Comparison of ENCODE assay signal across 8 cellular contexts in the genomic region with DNA sequence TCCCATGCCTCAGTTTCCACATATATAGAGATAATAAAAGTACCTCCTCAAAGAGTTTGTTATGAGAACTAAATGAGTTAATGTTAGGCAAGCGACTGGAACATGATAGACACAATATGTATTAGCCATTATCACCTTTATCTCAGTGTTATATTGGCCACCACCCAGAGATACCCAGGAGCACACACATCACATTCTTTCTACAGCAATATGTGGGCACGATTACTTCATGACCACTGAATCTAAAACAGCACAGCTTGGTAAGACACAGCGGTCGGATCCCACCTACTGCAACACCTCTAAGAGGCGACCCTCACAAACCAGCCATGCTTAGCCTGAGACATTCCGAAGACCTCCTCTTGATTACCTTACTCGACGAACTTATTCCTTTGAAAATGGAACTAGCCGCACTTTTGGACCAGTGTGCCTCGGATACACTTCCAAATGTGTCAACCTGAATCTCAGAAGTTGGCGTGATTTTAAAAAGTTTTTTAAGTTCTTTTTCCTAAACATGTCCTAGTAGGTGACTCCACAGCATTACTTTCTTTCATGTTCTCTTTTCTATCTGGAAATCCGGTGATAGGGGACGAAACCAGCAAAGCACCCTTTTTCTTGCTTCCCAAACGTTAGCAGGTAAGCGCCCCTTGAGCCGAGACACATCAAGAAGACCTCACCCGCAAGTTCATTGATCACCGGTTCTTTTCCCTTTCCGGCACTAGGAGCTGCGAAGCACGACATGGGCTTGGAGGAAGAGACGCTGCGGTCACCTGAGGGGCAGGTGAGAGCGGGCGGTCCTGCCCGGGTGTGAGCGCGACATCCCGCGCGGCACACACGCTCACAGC. TPM values are rescaled to one million over a fixed set of nuclear protein-coding genes. Genes with fewer than 3 reads are reported as not detected.
DNase-seq lines count a peak whose midpoint lies in the region; ATAC-seq lines count a peak whose summit lies in the region.

No MANE protein-coding gene starts in this region.

- H3K27ac ChIP-seq in HUES64 (ENCODE audit: low read depth, low read length): no peak overlapping the region
- H3K27ac ChIP-seq in thymus (ENCODE audit: low read depth): no peak overlapping the region

- WGBS in HUES64: 30% methylated on average over 32 of the region's 32 CpGs
- WGBS in thymus: 33% methylated on average over 32 of the region's 32 CpGs

- peaks cover 24% of the 10 kb centered on the region for H3K4me1 ChIP-seq in HUES64 (ENCODE audit: insufficient read depth, low read length)
- H3K4me1 ChIP-seq in adipocyte (ENCODE audit: control insufficient read depth, insufficient read depth, low read length): peaks cover 14% of the 10 kb centered on the region
- peaks cover 9% of the 10 kb centered on the region for H3K4me1 ChIP-seq in thymus (ENCODE audit: control insufficient read depth, insufficient read depth, low read length)

- peaks cover 9% of the 10 kb centered on the region for H3K27me3 ChIP-seq in HUES64 (ENCODE audit: insufficient read depth, low read length)
- H3K27me3 ChIP-seq in adipocyte (replicated peaks; ENCODE audit: control insufficient read depth, insufficient read depth, low read length): no peaks in the 10 kb centered on the region
- no peaks in the 10 kb centered on the region for H3K27me3 ChIP-seq in thymus (ENCODE audit: control insufficient read depth, insufficient read depth)

- H3K9ac ChIP-seq in HUES64 (ENCODE audit: low read depth, low read length): peak overlapping the region; percentile 51
- peak overlapping the region; percentile 91 for H3K9ac ChIP-seq in adipocyte (ENCODE audit: low read length)

- H3K36me3 ChIP-seq in HUES64 (ENCODE audit: insufficient read depth, low read length): no peaks in the 10 kb centered on the region
- H3K36me3 ChIP-seq in adipocyte (ENCODE audit: control insufficient read depth, insufficient read depth, low read length, severe bottlenecking): no peaks in the 10 kb centered on the region
- peaks cover 7% of the 10 kb centered on the region for H3K36me3 ChIP-seq in thymus (ENCODE audit: control insufficient read depth, insufficient read depth)

- no peak for ATAC-seq in HG02623 (IDR thresholded peaks at IDR 0.05; ENCODE audit: unreplicated experiment)

- H3K4me3 ChIP-seq in HUES64 (ENCODE audit: low read length) (peak overlapping the region; percentile 86), adipocyte (ENCODE audit: low read length) (peak overlapping the region; percentile 88), thymus (ENCODE audit: low read length) (peak overlapping the region; percentile 62)

- DNase-seq in DMS 273 (lab: John Stamatoyannopoulos, UW; ENCODE audit: unreplicated experiment) (peak; percentile 57), DMS 273 treated with DMSO at 0.1 percent for 48 hours (lab: John Stamatoyannopoulos, UW) (no peak), adipocyte (ENCODE audit: low read depth) (no peak), kidney tubule cell (ENCODE audit: low spot score) (peak; percentile 51), NOMO-1 treated with dmso at 0.1 percent for 144 hours (lab: John Stamatoyannopoulos, UW; ENCODE audit: unreplicated experiment) (no peak)

- H3K9me3 ChIP-seq in HUES64 (ENCODE audit: insufficient read depth, low read depth, low read length): no peaks in the 10 kb centered on the region
- H3K9me3 ChIP-seq in adipocyte (ENCODE audit: control insufficient read depth, low read length): no peaks in the 10 kb centered on the region
- no peaks in the 10 kb centered on the region for H3K9me3 ChIP-seq in thymus (ENCODE audit: control insufficient read depth)

RNA-seq across cellular contexts. Expression of gene GMDS, which starts 0.9 kb away (rescaled TPM):
- 17.2 TPM for polyA plus RNA-seq in HUES64 (2013, experiment 1 of 2)
- 17.7 TPM for polyA plus RNA-seq in HUES64 (2013, experiment 2 of 2)
- 28.4 TPM for polyA plus RNA-seq in thymus

Comparison
In these comparisons a context has a peak if more than half of its experiments do, and no peak if none do; other contexts are left out.
1. DNase-seq: peak in DMS 273 (single experiment) and kidney tubule cell (single experiment); none in DMS 273 treated with DMSO at 0.1 percent for 48 hours (single experiment), adipocyte (single experiment) and NOMO-1 treated with dmso at 0.1 percent for 144 hours (single experiment).
2. Peak in every context shown above with its lines, with median percentiles within 50 percentile points of each other: H3K4me3 ChIP-seq.